ENCODE assay signal across 11 cellular contexts in the genomic region with DNA sequence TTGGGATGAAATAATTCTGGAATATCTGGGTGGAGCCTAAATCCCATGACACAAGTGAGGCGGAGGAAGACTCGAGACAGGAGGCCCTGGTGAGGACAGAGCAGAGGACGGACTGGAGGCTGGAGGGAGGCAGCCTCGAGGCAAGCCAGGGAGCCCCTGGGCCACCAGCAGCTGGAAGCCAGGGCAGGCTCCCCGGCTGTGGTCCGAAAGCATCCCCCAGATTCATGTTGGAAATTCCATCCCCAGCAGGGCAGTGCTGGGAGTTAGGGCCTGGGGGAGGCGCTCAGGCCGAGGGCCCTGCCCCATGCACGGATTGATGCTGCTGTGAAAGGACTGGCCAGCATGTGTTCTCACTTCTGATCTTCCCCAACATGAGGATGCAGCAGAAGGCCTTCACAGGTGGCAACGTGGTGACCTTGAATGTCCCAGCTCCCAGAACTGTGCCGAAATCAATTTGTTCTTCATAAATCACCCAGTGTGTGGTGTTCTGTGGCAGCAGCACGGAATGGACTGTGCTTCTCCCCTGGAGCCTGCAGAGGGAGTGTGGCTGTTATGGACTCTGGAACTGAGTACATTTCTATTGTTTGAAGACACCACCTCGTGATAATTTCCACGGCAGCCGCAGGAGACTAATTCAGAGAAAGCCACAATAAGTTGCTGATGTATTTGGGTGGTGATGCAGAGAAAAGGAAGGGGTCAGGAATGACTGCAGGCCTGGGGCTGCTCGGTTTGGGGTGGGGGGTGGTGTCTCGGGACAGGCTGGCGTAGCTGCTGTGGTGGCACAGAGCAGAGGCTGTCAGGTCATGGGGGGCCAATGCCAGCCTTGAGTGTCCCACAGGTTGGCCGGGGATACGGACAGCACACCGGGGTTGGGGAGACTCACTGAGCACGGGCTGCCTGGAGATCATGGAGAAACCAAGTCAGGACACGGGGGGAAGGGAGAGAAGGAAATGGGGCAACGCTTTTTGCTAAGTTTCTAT. TPM values are rescaled to one million over a fixed set of nuclear protein-coding genes. Genes with fewer than 3 reads are reported as not detected.
DNase-seq lines count a peak whose midpoint lies in the region; ATAC-seq and TF ChIP-seq lines count a peak whose summit lies in the region.
"Had no signal": no experiment of that assay in that cellular context is flagged by ENCODE, and none has a peak within 500 bp of the region (broad histone marks: within the 10 kb centered on the region; RNA-seq: fewer than 3 reads in every experiment).

No MANE protein-coding gene starts in this region.

- H4K20me1 ChIP-seq in SK-N-SH (ENCODE audit: insufficient read depth) = peaks cover 43% of the 10 kb centered on the region

- no peak overlapping the region for H3K4me3 Mint-ChIP-seq in activated naive CD8-positive, alpha-beta T cell
- H3K4me3 Mint-ChIP-seq in activated naive CD8-positive, alpha-beta T cell treated with anti-CD3 and anti-CD28 coated beads for 36 hours = no peak overlapping the region
- H3K4me3 Mint-ChIP-seq in stimulated activated naive B cell treated with anti-CD40 and anti-IgM and Interleukin-4, amounts not matched to agents 10 μg/mL and 1 μg/mL and 100 μg/mL, for 72 hours = no peak overlapping the region
- H3K4me3 Mint-ChIP-seq: activated B cell treated with CpG ODN at 0.5 μM for 24 hours had no signal

- DNase-seq in activated naive CD8-positive, alpha-beta T cell treated with anti-CD3 and anti-CD28 coated beads for 36 hours = no peak
- DNase-seq in SK-N-SH (peak; percentile 62), fibroblast of the aortic adventitia (ENCODE audit: low read depth) (peak; percentile 19), GF-D8 (lab: John Stamatoyannopoulos, UW) (no peak)
- DNase-seq in stimulated activated naive B cell treated with anti-CD40 and anti-IgM and Interleukin-4, amounts not matched to agents 10 μg/mL and 1 μg/mL and 100 μg/mL, for 72 hours = no peak
- DNase-seq in stimulated activated CD4-positive, alpha-beta T cell treated with anti-CD3 and anti-CD28 coated beads, Interleukin-4, amount 100 ng/mL, for 4 hours = no peak
- DNase-seq: activated B cell treated with CpG ODN at 0.5 μM for 24 hours, NCI-H1105 had no signal

- H3K4me1 Mint-ChIP-seq in activated naive CD8-positive, alpha-beta T cell (ENCODE audit: low read depth) = peaks cover 23% of the 10 kb centered on the region
- H3K4me1 Mint-ChIP-seq in activated naive CD8-positive, alpha-beta T cell treated with anti-CD3 and anti-CD28 coated beads for 36 hours = peaks cover 3% of the 10 kb centered on the region
- peaks cover 12 to 36% of the 10 kb centered on the region in 2 donors for H3K4me1 Mint-ChIP-seq in stimulated activated naive B cell treated with anti-CD40 and anti-IgM and Interleukin-4, amounts not matched to agents 10 μg/mL and 1 μg/mL and 100 μg/mL, for 72 hours
- H3K4me1 Mint-ChIP-seq: activated B cell treated with CpG ODN at 0.5 μM for 24 hours had no signal

- H3K27me3 ChIP-seq in SK-N-SH (ENCODE audit: insufficient read depth) = no peaks in the 10 kb centered on the region
- H3K27me3 ChIP-seq: neutrophil had no signal

- H3K9me2 ChIP-seq in SK-N-SH = no peaks in the 10 kb centered on the region

- H3K4me1 ChIP-seq in SK-N-SH (ENCODE audit: control insufficient read depth in 1 of 2, insufficient read depth in 2 of 2, low read depth in 1 of 2, low read length in 1 of 2) = peaks cover 0 to 4% of the 10 kb centered on the region in 2 experiments; a peak in 1 of 4 replicates

- 89% methylated on average over 19 of the region's 24 CpGs for WGBS in SK-N-SH (ENCODE audit: low lambda C conversion rate)

- peaks cover 15% of the 10 kb centered on the region for H3F3A ChIP-seq in SK-N-SH (replicated peaks; ENCODE audit: insufficient read depth)

- H3K27ac Mint-ChIP-seq in activated naive CD8-positive, alpha-beta T cell = peak overlapping the region; percentile 10
- no peak overlapping the region for H3K27ac Mint-ChIP-seq in activated naive CD8-positive, alpha-beta T cell treated with anti-CD3 and anti-CD28 coated beads for 36 hours
- peak overlapping the region; percentile 86 for H3K27ac Mint-ChIP-seq in stimulated activated naive B cell treated with anti-CD40 and anti-IgM and Interleukin-4, amounts not matched to agents 10 μg/mL and 1 μg/mL and 100 μg/mL, for 72 hours
- H3K27ac Mint-ChIP-seq: activated B cell treated with CpG ODN at 0.5 μM for 24 hours had no signal

- peak; percentile 35 for TF ChIP-seq RAD21 in SK-N-SH (IDR thresholded peaks at IDR 0.05; ENCODE audit: low read length)

- TF ChIP-seq EP300 in SK-N-SH (IDR thresholded peaks at IDR 0.05; ENCODE audit: borderline replicate concordance in 1 of 2, low read depth in 1 of 2, low read length in 1 of 2) = no peak

- CTCF ChIA-PET in SK-N-SH (lab: Yijun Ruan, JAX) = interaction anchor here (1.8 to 3.6 kb wide), 2 partner anchors 13 to 20 kb away, joined by 7 to 18 read pairs; no protein-coding TSS in a partner anchor

- no peak overlapping the region for H2AFZ ChIP-seq in SK-N-SH (ENCODE audit: low read depth)

- H3K79me2 ChIP-seq in SK-N-SH (ENCODE audit: insufficient read depth) = peaks cover 11% of the 10 kb centered on the region; the same call in 1 of the 2 replicates

- H3K36me3 Mint-ChIP-seq in activated naive CD8-positive, alpha-beta T cell = peaks cover 4% of the 10 kb centered on the region
- H3K36me3 Mint-ChIP-seq in activated naive CD8-positive, alpha-beta T cell treated with anti-CD3 and anti-CD28 coated beads for 36 hours = peaks cover 31% of the 10 kb centered on the region
- peaks cover 48 to 67% of the 10 kb centered on the region in 2 donors for H3K36me3 Mint-ChIP-seq in stimulated activated naive B cell treated with anti-CD40 and anti-IgM and Interleukin-4, amounts not matched to agents 10 μg/mL and 1 μg/mL and 100 μg/mL, for 72 hours

- H3K4me2 ChIP-seq in SK-N-SH = no peak overlapping the region

- no peak overlapping the region for H3K9ac ChIP-seq in SK-N-SH

- H3K27me3 Mint-ChIP-seq in activated naive CD8-positive, alpha-beta T cell = no peaks in the 10 kb centered on the region
- H3K27me3 Mint-ChIP-seq in activated naive CD8-positive, alpha-beta T cell treated with anti-CD3 and anti-CD28 coated beads for 36 hours = no peaks in the 10 kb centered on the region
- H3K27me3 Mint-ChIP-seq in stimulated activated naive B cell treated with anti-CD40 and anti-IgM and Interleukin-4, amounts not matched to agents 10 μg/mL and 1 μg/mL and 100 μg/mL, for 72 hours = no peaks in the 10 kb centered on the region
- H3K27me3 Mint-ChIP-seq: activated B cell treated with CpG ODN at 0.5 μM for 24 hours had no signal

- H3K9me3 Mint-ChIP-seq in activated naive CD8-positive, alpha-beta T cell (ENCODE audit: low read depth) = no peaks in the 10 kb centered on the region
- no peaks in the 10 kb centered on the region for H3K9me3 Mint-ChIP-seq in activated naive CD8-positive, alpha-beta T cell treated with anti-CD3 and anti-CD28 coated beads for 36 hours
- peaks cover 2 to 3% of the 10 kb centered on the region in 2 donors for H3K9me3 Mint-ChIP-seq in stimulated activated naive B cell treated with anti-CD40 and anti-IgM and Interleukin-4, amounts not matched to agents 10 μg/mL and 1 μg/mL and 100 μg/mL, for 72 hours
- H3K9me3 Mint-ChIP-seq: activated B cell treated with CpG ODN at 0.5 μM for 24 hours had no signal

- peak; percentile 39 for TF ChIP-seq CTCF in SK-N-SH (IDR thresholded peaks at IDR 0.05)
- TF ChIP-seq CTCF in fibroblast of the aortic adventitia (IDR thresholded peaks at IDR 0.05; ENCODE audit: insufficient read depth, low read length) = peak; percentile 19

- ATAC-seq in stimulated activated naive B cell treated with anti-CD40 and anti-IgM and Interleukin-4, amounts not matched to agents 10 μg/mL and 1 μg/mL and 100 μg/mL, for 72 hours (replicated peaks) = peak; percentile 33 to 41
- no peak for ATAC-seq in GM18517 (IDR thresholded peaks at IDR 0.05; ENCODE audit: unreplicated experiment)

- H3K9me3 ChIP-seq in SK-N-SH = no peaks in the 10 kb centered on the region
- H3K9me3 ChIP-seq: neutrophil had no signal

- H3K4me3 ChIP-seq in SK-N-SH (ENCODE audit: low read depth in 2 of 2, low read length in 1 of 2) = no peak overlapping the region
- H3K4me3 ChIP-seq in fibroblast of the aortic adventitia (ENCODE audit: low read depth, low read length) = no peak overlapping the region

- H3K27ac ChIP-seq in SK-N-SH (ENCODE audit: low read depth in 2 of 2, low read length in 1 of 2) = peak overlapping the region in 1 of 2 experiments; percentile 36; a peak in 1 of 4 replicates
- H3K27ac ChIP-seq: neutrophil had no signal

- POLR2A ChIA-PET in SK-N-SH (lab: Yijun Ruan, JAX) = no interaction called here

- peaks cover 36 to 63% of the 10 kb centered on the region in 2 experiments for H3K36me3 ChIP-seq in SK-N-SH (replicated peaks in 1 of 2; ENCODE audit: control insufficient read depth in 1 of 2, insufficient read depth in 2 of 2, low read length in 1 of 2)

TF ChIP-seq in SK-N-SH, 30 proteins besides CTCF, POLR2A, EP300 and RAD21 (continues in another document):
- TF ChIP-seq, protein P1, sequence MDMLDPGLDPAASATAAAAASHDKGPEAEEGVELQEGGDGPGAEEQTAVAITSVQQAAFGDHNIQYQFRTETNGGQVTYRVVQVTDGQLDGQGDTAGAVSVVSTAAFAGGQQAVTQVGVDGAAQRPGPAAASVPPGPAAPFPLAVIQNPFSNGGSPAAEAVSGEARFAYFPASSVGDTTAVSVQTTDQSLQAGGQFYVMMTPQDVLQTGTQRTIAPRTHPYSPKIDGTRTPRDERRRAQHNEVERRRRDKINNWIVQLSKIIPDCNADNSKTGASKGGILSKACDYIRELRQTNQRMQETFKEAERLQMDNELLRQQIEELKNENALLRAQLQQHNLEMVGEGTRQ (IDR thresholded peaks at IDR 0.05; ENCODE audit: borderline replicate concordance, low read depth, low read length) = no peak
- TF ChIP-seq, protein P2, sequence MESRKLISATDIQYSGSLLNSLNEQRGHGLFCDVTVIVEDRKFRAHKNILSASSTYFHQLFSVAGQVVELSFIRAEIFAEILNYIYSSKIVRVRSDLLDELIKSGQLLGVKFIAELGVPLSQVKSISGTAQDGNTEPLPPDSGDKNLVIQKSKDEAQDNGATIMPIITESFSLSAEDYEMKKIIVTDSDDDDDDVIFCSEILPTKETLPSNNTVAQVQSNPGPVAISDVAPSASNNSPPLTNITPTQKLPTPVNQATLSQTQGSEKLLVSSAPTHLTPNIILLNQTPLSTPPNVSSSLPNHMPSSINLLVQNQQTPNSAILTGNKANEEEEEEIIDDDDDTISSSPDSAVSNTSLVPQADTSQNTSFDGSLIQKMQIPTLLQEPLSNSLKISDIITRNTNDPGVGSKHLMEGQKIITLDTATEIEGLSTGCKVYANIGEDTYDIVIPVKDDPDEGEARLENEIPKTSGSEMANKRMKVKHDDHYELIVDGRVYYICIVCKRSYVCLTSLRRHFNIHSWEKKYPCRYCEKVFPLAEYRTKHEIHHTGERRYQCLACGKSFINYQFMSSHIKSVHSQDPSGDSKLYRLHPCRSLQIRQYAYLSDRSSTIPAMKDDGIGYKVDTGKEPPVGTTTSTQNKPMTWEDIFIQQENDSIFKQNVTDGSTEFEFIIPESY (IDR thresholded peaks at IDR 0.05; ENCODE audit: borderline replicate concordance, low read depth) = no peak

RNA-seq across cellular contexts. Expression of a gene that starts 56.9 kb away (rescaled TPM):
- 10 to 100 TPM; 19.7 to 21.2 TPM for total RNA-seq in activated naive CD8-positive, alpha-beta T cell treated with anti-CD3 and anti-CD28 coated beads for 36 hours
- polyA plus RNA-seq in SK-N-SH (2012; rRNA removed) = 44.8 and 47.0 TPM in 2 replicates
- polyA plus RNA-seq in SK-N-SH (2012; cell fraction: cytosol; rRNA removed) = 19.3 and 28.5 TPM in 2 replicates
- 193 TPM in 2 replicates for polyA plus RNA-seq in SK-N-SH (2012; cell fraction: nucleus; rRNA removed)
- 15.0 and 24.2 TPM in 2 replicates for total RNA-seq in fibroblast of the aortic adventitia (ENCODE audit: low replicate concordance)

Comparison
In these comparisons a context has a peak if more than half of its experiments do, and no peak if none do; other contexts are left out.
1. DNase-seq: peak in SK-N-SH (single experiment) and fibroblast of the aortic adventitia (single experiment); none in activated naive CD8-positive, alpha-beta T cell treated with anti-CD3 and anti-CD28 coated beads for 36 hours (single experiment), stimulated activated naive B cell treated with anti-CD40 and anti-IgM and Interleukin-4, amounts not matched to agents 10 μg/mL and 1 μg/mL and 100 μg/mL, for 72 hours (single experiment), stimulated activated CD4-positive, alpha-beta T cell treated with anti-CD3 and anti-CD28 coated beads, Interleukin-4, amount 100 ng/mL, for 4 hours (0 of 2) and GF-D8 (single experiment).